1 cellular context compared by ENCODE assay signal in the genomic region with DNA sequence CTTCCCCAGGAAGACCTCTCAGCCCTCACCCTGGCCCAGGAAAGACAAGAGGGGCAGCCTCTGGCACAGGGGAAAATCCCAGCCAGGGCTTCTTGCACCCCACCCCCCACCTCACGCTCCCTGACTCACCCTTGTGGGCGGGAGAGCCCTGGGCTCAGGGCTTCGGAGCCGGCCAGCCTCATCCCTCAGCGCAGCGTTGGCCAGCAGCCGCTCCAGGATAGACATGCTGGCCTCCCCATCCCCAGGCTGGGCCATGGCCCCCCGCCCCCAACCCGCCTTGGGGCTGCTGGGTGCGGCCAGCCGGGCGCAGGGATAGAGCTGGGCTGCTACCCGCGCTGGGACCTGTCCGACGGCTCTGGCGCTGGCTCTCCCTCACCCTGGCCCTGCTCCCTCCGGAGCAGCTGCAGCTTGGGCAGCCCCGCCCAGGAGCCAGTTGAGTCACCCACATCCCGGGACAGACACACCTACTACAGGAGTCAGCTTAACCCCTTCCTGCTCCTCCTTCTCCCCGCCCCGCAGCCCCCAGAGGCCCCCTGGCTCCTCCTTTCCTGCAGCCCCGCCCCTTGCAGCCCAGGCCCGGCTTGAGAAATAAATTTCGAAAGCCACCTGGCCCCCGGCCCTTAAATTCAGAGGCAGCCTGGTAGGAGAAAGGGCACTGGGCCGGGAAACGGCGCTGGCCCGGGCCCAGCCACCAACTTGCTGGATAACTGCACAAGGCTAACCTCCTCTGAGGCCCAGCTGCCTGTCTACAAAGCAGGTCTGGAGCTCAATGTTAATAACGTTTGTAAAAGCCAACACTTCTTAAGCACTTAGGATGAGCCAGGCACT.
TF ChIP-seq lines count a peak whose summit lies in the region.

No MANE protein-coding gene starts in this region.

TF ChIP-seq in HCT116, 20 proteins besides CTCF, POLR2A, EP300 and RAD21 (continued from another document):
- TF ChIP-seq, protein P1, sequence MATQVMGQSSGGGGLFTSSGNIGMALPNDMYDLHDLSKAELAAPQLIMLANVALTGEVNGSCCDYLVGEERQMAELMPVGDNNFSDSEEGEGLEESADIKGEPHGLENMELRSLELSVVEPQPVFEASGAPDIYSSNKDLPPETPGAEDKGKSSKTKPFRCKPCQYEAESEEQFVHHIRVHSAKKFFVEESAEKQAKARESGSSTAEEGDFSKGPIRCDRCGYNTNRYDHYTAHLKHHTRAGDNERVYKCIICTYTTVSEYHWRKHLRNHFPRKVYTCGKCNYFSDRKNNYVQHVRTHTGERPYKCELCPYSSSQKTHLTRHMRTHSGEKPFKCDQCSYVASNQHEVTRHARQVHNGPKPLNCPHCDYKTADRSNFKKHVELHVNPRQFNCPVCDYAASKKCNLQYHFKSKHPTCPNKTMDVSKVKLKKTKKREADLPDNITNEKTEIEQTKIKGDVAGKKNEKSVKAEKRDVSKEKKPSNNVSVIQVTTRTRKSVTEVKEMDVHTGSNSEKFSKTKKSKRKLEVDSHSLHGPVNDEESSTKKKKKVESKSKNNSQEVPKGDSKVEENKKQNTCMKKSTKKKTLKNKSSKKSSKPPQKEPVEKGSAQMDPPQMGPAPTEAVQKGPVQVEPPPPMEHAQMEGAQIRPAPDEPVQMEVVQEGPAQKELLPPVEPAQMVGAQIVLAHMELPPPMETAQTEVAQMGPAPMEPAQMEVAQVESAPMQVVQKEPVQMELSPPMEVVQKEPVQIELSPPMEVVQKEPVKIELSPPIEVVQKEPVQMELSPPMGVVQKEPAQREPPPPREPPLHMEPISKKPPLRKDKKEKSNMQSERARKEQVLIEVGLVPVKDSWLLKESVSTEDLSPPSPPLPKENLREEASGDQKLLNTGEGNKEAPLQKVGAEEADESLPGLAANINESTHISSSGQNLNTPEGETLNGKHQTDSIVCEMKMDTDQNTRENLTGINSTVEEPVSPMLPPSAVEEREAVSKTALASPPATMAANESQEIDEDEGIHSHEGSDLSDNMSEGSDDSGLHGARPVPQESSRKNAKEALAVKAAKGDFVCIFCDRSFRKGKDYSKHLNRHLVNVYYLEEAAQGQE (IDR thresholded peaks at IDR 0.05; ENCODE audit: low read depth): no peak
- TF ChIP-seq ELF1 (IDR thresholded peaks at IDR 0.05; ENCODE audit: borderline replicate concordance, low read depth): no peak
- no peak for TF ChIP-seq ZFX (IDR thresholded peaks at IDR 0.05)
- TF ChIP-seq, protein P2, sequence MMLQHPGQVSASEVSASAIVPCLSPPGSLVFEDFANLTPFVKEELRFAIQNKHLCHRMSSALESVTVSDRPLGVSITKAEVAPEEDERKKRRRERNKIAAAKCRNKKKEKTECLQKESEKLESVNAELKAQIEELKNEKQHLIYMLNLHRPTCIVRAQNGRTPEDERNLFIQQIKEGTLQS (IDR thresholded peaks at IDR 0.05): no peak; the same call in 1 of the 2 replicates
- peak; percentile 72 for TF ChIP-seq SP1 (IDR thresholded peaks at IDR 0.05; ENCODE audit: low read depth)
- TF ChIP-seq CEBPB (IDR thresholded peaks at IDR 0.05; ENCODE audit: low read depth): no peak
- TF ChIP-seq, protein P3, sequence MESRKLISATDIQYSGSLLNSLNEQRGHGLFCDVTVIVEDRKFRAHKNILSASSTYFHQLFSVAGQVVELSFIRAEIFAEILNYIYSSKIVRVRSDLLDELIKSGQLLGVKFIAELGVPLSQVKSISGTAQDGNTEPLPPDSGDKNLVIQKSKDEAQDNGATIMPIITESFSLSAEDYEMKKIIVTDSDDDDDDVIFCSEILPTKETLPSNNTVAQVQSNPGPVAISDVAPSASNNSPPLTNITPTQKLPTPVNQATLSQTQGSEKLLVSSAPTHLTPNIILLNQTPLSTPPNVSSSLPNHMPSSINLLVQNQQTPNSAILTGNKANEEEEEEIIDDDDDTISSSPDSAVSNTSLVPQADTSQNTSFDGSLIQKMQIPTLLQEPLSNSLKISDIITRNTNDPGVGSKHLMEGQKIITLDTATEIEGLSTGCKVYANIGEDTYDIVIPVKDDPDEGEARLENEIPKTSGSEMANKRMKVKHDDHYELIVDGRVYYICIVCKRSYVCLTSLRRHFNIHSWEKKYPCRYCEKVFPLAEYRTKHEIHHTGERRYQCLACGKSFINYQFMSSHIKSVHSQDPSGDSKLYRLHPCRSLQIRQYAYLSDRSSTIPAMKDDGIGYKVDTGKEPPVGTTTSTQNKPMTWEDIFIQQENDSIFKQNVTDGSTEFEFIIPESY (IDR thresholded peaks at IDR 0.05; ENCODE audit: extremely low read depth, insufficient replicate concordance, low read length): no peak
- TF ChIP-seq EGR1 (IDR thresholded peaks at IDR 0.05; ENCODE audit: low read depth): 0 out of 2 replicates have a peak, but pooled peaks have one; percentile 52
- no peak for TF ChIP-seq TCF7L2 (IDR thresholded peaks at IDR 0.05; ENCODE audit: borderline replicate concordance, extremely low read depth, insufficient read depth, insufficient read length)
- TF ChIP-seq POLR2AphosphoS5 (IDR thresholded peaks at IDR 0.05; ENCODE audit: low read depth, low read length): peak; percentile 93
- peak; percentile 62 for TF ChIP-seq FOSL1 (IDR thresholded peaks at IDR 0.05; ENCODE audit: low read depth)
- TF ChIP-seq YY1 (IDR thresholded peaks at IDR 0.05; ENCODE audit: extremely low read depth, insufficient replicate concordance, low read depth, low read length): no peak
- TF ChIP-seq EZH2 (IDR thresholded peaks at IDR 0.05): no peak
- TF ChIP-seq, protein P4, sequence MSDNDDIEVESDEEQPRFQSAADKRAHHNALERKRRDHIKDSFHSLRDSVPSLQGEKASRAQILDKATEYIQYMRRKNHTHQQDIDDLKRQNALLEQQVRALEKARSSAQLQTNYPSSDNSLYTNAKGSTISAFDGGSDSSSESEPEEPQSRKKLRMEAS (IDR thresholded peaks at IDR 0.05): no peak
- no peak for TF ChIP-seq EZH2phosphoT487 (IDR thresholded peaks at IDR 0.05; ENCODE audit: borderline replicate concordance)
- no peak for TF ChIP-seq SRF (IDR thresholded peaks at IDR 0.05; ENCODE audit: low read depth)
- TF ChIP-seq CBX3 (IDR thresholded peaks at IDR 0.05; ENCODE audit: low read depth): no peak; the same call in 1 of the 2 replicates
- TF ChIP-seq ZNF274 (IDR thresholded peaks at IDR 0.05; ENCODE audit: low read depth, low read length): no peak
- TF ChIP-seq SIN3A (IDR thresholded peaks at IDR 0.05; ENCODE audit: low read depth): no peak
